ENCODE assay signal across 8 cellular contexts in the genomic region with DNA sequence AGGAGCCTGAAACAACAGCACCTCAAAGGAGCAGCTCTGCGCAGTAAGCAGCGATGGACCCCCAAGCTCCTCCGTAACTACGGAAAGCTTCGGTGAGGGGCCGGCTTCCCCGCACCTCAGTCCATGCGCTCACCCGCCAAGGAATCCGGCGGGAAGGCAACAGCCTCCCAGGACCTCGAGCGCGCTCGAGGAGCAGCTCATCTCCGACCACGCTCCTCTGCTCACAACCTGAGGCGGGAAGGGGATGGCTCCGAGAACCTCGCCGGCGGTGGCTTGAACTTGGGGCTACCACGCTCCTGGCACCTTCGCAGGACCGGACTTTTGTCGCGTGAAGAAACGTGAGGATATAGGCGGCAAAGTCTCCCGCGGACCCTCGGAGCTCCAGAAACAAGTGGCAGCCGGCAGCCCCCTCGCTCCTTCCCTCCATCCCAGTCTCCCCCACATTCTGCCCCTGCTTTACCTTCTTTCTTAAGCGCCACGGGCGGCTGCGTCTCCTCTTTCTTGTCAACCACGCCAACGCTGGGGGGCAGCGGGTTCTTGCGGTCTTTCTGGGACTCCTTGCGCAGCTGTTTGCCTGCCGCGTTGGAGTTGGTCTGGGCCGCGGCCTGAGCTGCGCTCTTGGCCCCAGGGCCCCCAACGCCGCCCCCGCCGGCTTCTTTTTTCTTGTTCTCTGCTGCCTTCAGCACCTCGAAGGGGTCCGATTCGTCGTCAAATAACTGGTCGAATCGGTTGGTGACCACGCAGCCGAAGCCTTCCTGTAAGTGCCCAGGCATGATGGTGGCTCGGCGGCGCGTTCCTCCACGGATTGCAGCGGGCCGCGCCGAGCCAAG. TPM values are rescaled to one million over a fixed set of nuclear protein-coding genes. Genes with fewer than 3 reads are reported as not detected.
DNase-seq lines count a peak whose midpoint lies in the region; ATAC-seq and TF ChIP-seq lines count a peak whose summit lies in the region.

No MANE protein-coding gene starts in this region.

- POLR2A ChIA-PET in activated CD4-positive, alpha-beta memory T cell treated with anti-CD3 and anti-CD28 coated beads, Interleukin-2, amount 10 ng/mL, durations not matched to agents 7 days and 5 days (lab: Charles Lee), result interaction anchor here (0.8 to 7.2 kb wide), 32 partner anchors 8 to 505 kb away, joined by 3 to 80 read pairs (median 6); partner anchors contain the start of genes DNAI4, GADD45A, IL12RB2 and IL23R
- POLR2A ChIA-PET in naive thymus-derived CD4-positive, alpha-beta T cell (lab: Charles Lee), result interaction anchor here (0.7 to 2.6 kb wide), 11 partner anchors 9 to 259 kb away, joined by 3 to 8 read pairs (median 4); partner anchors contain the start of gene GADD45A

- H3K27me3 ChIP-seq in BE2C, result no peaks in the 10 kb centered on the region
- H3K27me3 ChIP-seq in HUES6 (ENCODE audit: control insufficient read depth, insufficient read depth, low read length), result no peaks in the 10 kb centered on the region
- H3K27me3 ChIP-seq in naive thymus-derived CD4-positive, alpha-beta T cell (ENCODE audit: control insufficient read depth in 2 of 2, insufficient read depth in 2 of 2, low read length in 2 of 2), result no peaks in the 10 kb centered on the region
- H3K27me3 ChIP-seq in stomach smooth muscle (ENCODE audit: control insufficient read depth in 1 of 2, insufficient read depth in 2 of 2, low read length in 2 of 2), result no peaks in the 10 kb centered on the region

- no peaks in the 10 kb centered on the region for H3K9me3 Mint-ChIP-seq in activated CD4-positive, alpha-beta memory T cell treated with anti-CD3 and anti-CD28 coated beads, Interleukin-2, amount 10 ng/mL, durations not matched to agents 7 days and 5 days
- H3K9me3 Mint-ChIP-seq in naive thymus-derived CD4-positive, alpha-beta T cell, result no peaks in the 10 kb centered on the region

- H3K4me1 Mint-ChIP-seq in activated CD4-positive, alpha-beta memory T cell treated with anti-CD3 and anti-CD28 coated beads, Interleukin-2, amount 10 ng/mL, durations not matched to agents 7 days and 5 days, result peaks cover 46% of the 10 kb centered on the region
- peaks cover 34 to 71% (median 61%) of the 10 kb centered on the region in 7 donors for H3K4me1 Mint-ChIP-seq in naive thymus-derived CD4-positive, alpha-beta T cell

- H3K36me3 ChIP-seq in BE2C, result peaks cover 32% of the 10 kb centered on the region
- peaks cover 48% of the 10 kb centered on the region for H3K36me3 ChIP-seq in HUES6 (ENCODE audit: control insufficient read depth, insufficient read depth, low read length)
- H3K36me3 ChIP-seq in naive thymus-derived CD4-positive, alpha-beta T cell (ENCODE audit: control insufficient read depth in 2 of 3, insufficient read depth in 3 of 3, low read length in 3 of 3), result peaks cover 0 to 23% (median 9%) of the 10 kb centered on the region in 3 experiments
- peaks cover 7 to 10% of the 10 kb centered on the region in 2 donors for H3K36me3 ChIP-seq in stomach smooth muscle (ENCODE audit: control insufficient read depth in 2 of 2, insufficient read depth in 2 of 2, low read length in 2 of 2)

- H3K4me3 Mint-ChIP-seq in activated CD4-positive, alpha-beta memory T cell treated with anti-CD3 and anti-CD28 coated beads, Interleukin-2, amount 10 ng/mL, durations not matched to agents 7 days and 5 days, result peak overlapping the region; percentile 81
- H3K4me3 Mint-ChIP-seq in naive thymus-derived CD4-positive, alpha-beta T cell, result peak overlapping the region; percentile 93 to 99 (median 95)

- no peak for TF ChIP-seq CTCF in BE2C (IDR thresholded peaks at IDR 0.05; ENCODE audit: low read depth, low read length)
- TF ChIP-seq CTCF in epithelial cell of proximal tubule (conservative IDR thresholded peaks at IDR 0.05; ENCODE audit: low read depth, low read length), result no peak

- H3K9me3 ChIP-seq in BE2C (no peaks in the 10 kb centered on the region), HUES6 (ENCODE audit: control insufficient read depth, insufficient read depth, low read depth, low read length) (no peaks in the 10 kb centered on the region), stomach smooth muscle (ENCODE audit: control insufficient read depth in 2 of 2, low read length in 2 of 2) (no peaks in the 10 kb centered on the region)
- no peaks in the 10 kb centered on the region for H3K9me3 ChIP-seq in naive thymus-derived CD4-positive, alpha-beta T cell (ENCODE audit: control insufficient read depth in 2 of 3, low read length in 3 of 3)

- CTCF ChIA-PET in activated CD4-positive, alpha-beta memory T cell treated with anti-CD3 and anti-CD28 coated beads, Interleukin-2, amount 10 ng/mL, durations not matched to agents 7 days and 5 days (lab: Charles Lee), result interaction anchor here (0.6 to 3.2 kb wide), 9 partner anchors 10 to 216 kb away, joined by 3 to 19 read pairs (median 6); no protein-coding TSS in a partner anchor
- CTCF ChIA-PET in naive thymus-derived CD4-positive, alpha-beta T cell (lab: Charles Lee), result interaction anchor here (0.7 to 0.8 kb wide), 3 partner anchors 21 to 260 kb away, joined by 3 to 5 read pairs (median 4); no protein-coding TSS in a partner anchor

- peaks cover 54% of the 10 kb centered on the region for H3K36me3 Mint-ChIP-seq in activated CD4-positive, alpha-beta memory T cell treated with anti-CD3 and anti-CD28 coated beads, Interleukin-2, amount 10 ng/mL, durations not matched to agents 7 days and 5 days (ENCODE audit: low read depth)
- H3K36me3 Mint-ChIP-seq in naive thymus-derived CD4-positive, alpha-beta T cell, result peaks cover 18 to 35% (median 23%) of the 10 kb centered on the region in 5 donors

- H3K27ac ChIP-seq in HUES6 (ENCODE audit: low read depth, low read length), result peak overlapping the region; percentile 87
- peak overlapping the region; percentile 96 for H3K27ac ChIP-seq in naive thymus-derived CD4-positive, alpha-beta T cell (ENCODE audit: low read depth, low read length)
- H3K27ac ChIP-seq in stomach smooth muscle (ENCODE audit: low read length), result peak overlapping the region; percentile 88

- peak overlapping the region; percentile 87 for H3K27ac Mint-ChIP-seq in activated CD4-positive, alpha-beta memory T cell treated with anti-CD3 and anti-CD28 coated beads, Interleukin-2, amount 10 ng/mL, durations not matched to agents 7 days and 5 days
- H3K27ac Mint-ChIP-seq in naive thymus-derived CD4-positive, alpha-beta T cell, result peak overlapping the region; percentile 95 to 99 (median 96)

- H3K27me3 Mint-ChIP-seq in activated CD4-positive, alpha-beta memory T cell treated with anti-CD3 and anti-CD28 coated beads, Interleukin-2, amount 10 ng/mL, durations not matched to agents 7 days and 5 days, result no peaks in the 10 kb centered on the region
- no peaks in the 10 kb centered on the region for H3K27me3 Mint-ChIP-seq in naive thymus-derived CD4-positive, alpha-beta T cell

- H3K9ac ChIP-seq in HUES6 (ENCODE audit: low read length), result peak overlapping the region; percentile 98
- H3K9ac ChIP-seq in stomach smooth muscle (ENCODE audit: low read length in 2 of 2), result peak overlapping the region; percentile 82 to 92

- H3K4me3 ChIP-seq in BE2C (ENCODE audit: low read depth, low read length) (peak overlapping the region; percentile 78), HUES6 (ENCODE audit: low read depth, low read length) (peak overlapping the region; percentile 79), epithelial cell of proximal tubule (ENCODE audit: low read depth, low read length) (peak overlapping the region; percentile 89), stomach smooth muscle (ENCODE audit: low read length in 2 of 2) (peak overlapping the region; percentile 93 to 98)
- H3K4me3 ChIP-seq in naive thymus-derived CD4-positive, alpha-beta T cell (ENCODE audit: low read length), result peak overlapping the region; percentile 98

- DNase-seq in BE2C (peak; percentile 6), epithelial cell of proximal tubule (ENCODE audit: low read depth) (no peak), mesenteric fat pad (ENCODE audit: low spot score) (no peak)
- DNase-seq in activated CD4-positive, alpha-beta memory T cell treated with anti-CD3 and anti-CD28 coated beads, Interleukin-2, amount 10 ng/mL, durations not matched to agents 7 days and 5 days, result peak; percentile 40
- peak in 6 of 9 donors; percentile 20 to 47 (median 31) for DNase-seq in naive thymus-derived CD4-positive, alpha-beta T cell

- no peaks in the 10 kb centered on the region for H3K4me1 ChIP-seq in BE2C
- H3K4me1 ChIP-seq in HUES6 (ENCODE audit: control insufficient read depth, insufficient read depth, low read length), result peaks cover 14% of the 10 kb centered on the region
- peaks cover 5 to 16% of the 10 kb centered on the region in 2 donors for H3K4me1 ChIP-seq in naive thymus-derived CD4-positive, alpha-beta T cell (ENCODE audit: control insufficient read depth in 2 of 2, insufficient read depth in 2 of 2, low read length in 2 of 2)
- peaks cover 9% of the 10 kb centered on the region for H3K4me1 ChIP-seq in stomach smooth muscle (ENCODE audit: control insufficient read depth, insufficient read depth, low read length)

- intact Hi-C loops in naive thymus-derived CD4-positive, alpha-beta T cell (cut with micrococcal nuclease), result loop anchor here (1.0 to 10.0 kb wide), 22 partner anchors 15 to 1155 kb away; partner anchors contain the start of genes GADD45A (in 2 of the 2), SLC35D1 (in 2 of the 2), DNAI4 (in 1 of the 2) and IL12RB2 (in 1 of the 2)

- peak; percentile 4 for ATAC-seq in GM19467 (IDR thresholded peaks at IDR 0.05; ENCODE audit: unreplicated experiment)
- peak; percentile 5 for ATAC-seq in naive thymus-derived CD4-positive, alpha-beta T cell

RNA-seq across cellular contexts. Expression of gene SERBP1, which starts 0.5 kb away (rescaled TPM):
- polyA plus RNA-seq in BE2C (2012; ENCODE audit: insufficient read depth, insufficient read length, low read depth), result 156 TPM
- 100 to 1,000 TPM; 213 to 219 TPM for total RNA-seq in activated CD4-positive, alpha-beta memory T cell treated with anti-CD3 and anti-CD28 coated beads, Interleukin-2, amount 10 ng/mL, durations not matched to agents 7 days and 5 days
- 307 and 412 TPM in 2 replicates for total RNA-seq in epithelial cell of proximal tubule
- total RNA-seq in naive thymus-derived CD4-positive, alpha-beta T cell, result 100 to 1,000 TPM; 108 to 282 (median 151) TPM
- polyA plus RNA-seq in naive thymus-derived CD4-positive, alpha-beta T cell, result 100 to 1,000 TPM; 120 to 155 TPM
- 151 TPM for total RNA-seq in mesenteric fat pad

Comparison
In these comparisons a context has a peak if more than half of its experiments do, and no peak if none do; other contexts are left out.
1. DNase-seq: peak in BE2C (single experiment), activated CD4-positive, alpha-beta memory T cell treated with anti-CD3 and anti-CD28 coated beads, Interleukin-2, amount 10 ng/mL, durations not matched to agents 7 days and 5 days (single experiment) and naive thymus-derived CD4-positive, alpha-beta T cell (6 of 9); none in epithelial cell of proximal tubule (single experiment) and mesenteric fat pad (single experiment).
2. Peak in every context shown above with its lines, with median percentiles within 50 percentile points of each other: H3K4me3 ChIP-seq and H3K27ac ChIP-seq.